In genomic region chr12:6157482-6157881, GRCh38 we compare ENCODE assay signal across 2 cellular contexts.
TF ChIP-seq lines count a peak whose summit lies in the region.

No MANE protein-coding gene starts in this region.

TF ChIP-seq in HepG2, 621 proteins besides CTCF, POLR2A, EP300 and RAD21 (continues in another document):
- no peak for TF ChIP-seq GATAD1 (CRISPR knock-in tag; IDR thresholded peaks at IDR 0.05)
- no peak for TF ChIP-seq ZNF747 (CRISPR knock-in tag; IDR thresholded peaks at IDR 0.05; ENCODE audit: borderline replicate concordance)
- no peak for TF ChIP-seq IKZF5 (CRISPR knock-in tag; IDR thresholded peaks at IDR 0.05)
- no peak for TF ChIP-seq ZNF713 (CRISPR knock-in tag; IDR thresholded peaks at IDR 0.05)
- TF ChIP-seq DMTF1 (CRISPR knock-in tag; IDR thresholded peaks at IDR 0.05) = no peak
- no peak for TF ChIP-seq ZNF451 (CRISPR knock-in tag; IDR thresholded peaks at IDR 0.05)
- TF ChIP-seq ZSCAN29 (CRISPR knock-in tag; conservative IDR thresholded peaks at IDR 0.05) = no peak
- no peak for TF ChIP-seq ZBED4 (CRISPR knock-in tag; IDR thresholded peaks at IDR 0.05; ENCODE audit: borderline replicate concordance)
- TF ChIP-seq RBFOX2 (IDR thresholded peaks at IDR 0.05; ENCODE audit: low read depth, low read length) = no peak
- TF ChIP-seq HINFP (CRISPR knock-in tag; IDR thresholded peaks at IDR 0.05; ENCODE audit: low read depth) = no peak
- no peak for TF ChIP-seq ZNF275 (CRISPR knock-in tag; IDR thresholded peaks at IDR 0.05; ENCODE audit: borderline replicate concordance)
- no peak for TF ChIP-seq ZNF883 (CRISPR knock-in tag; IDR thresholded peaks at IDR 0.05; ENCODE audit: not compliant biosample characterization)

TF ChIP-seq in endothelial cell of umbilical vein, 7 proteins besides CTCF, POLR2A, EP300 and RAD21:
- TF ChIP-seq GATA2 (IDR thresholded peaks at IDR 0.05; ENCODE audit: insufficient read depth, insufficient read length, low read depth, low read length) = no peak
- no peak for TF ChIP-seq MAX (IDR thresholded peaks at IDR 0.05; ENCODE audit: insufficient read depth, insufficient read length)
- no peak for TF ChIP-seq MYC (IDR thresholded peaks at IDR 0.05; ENCODE audit: low read depth, low read length)
- no peak for TF ChIP-seq FOS (IDR thresholded peaks at IDR 0.05; ENCODE audit: borderline replicate concordance, insufficient read depth, low read length)
- no peak for TF ChIP-seq EZH2 (IDR thresholded peaks at IDR 0.05; ENCODE audit: borderline replicate concordance, low read depth, low read length, severe bottlenecking)
- TF ChIP-seq JUN (IDR thresholded peaks at IDR 0.05; ENCODE audit: borderline replicate concordance, insufficient read depth, insufficient read length, low read depth) = no peak
